In the genomic region with DNA sequence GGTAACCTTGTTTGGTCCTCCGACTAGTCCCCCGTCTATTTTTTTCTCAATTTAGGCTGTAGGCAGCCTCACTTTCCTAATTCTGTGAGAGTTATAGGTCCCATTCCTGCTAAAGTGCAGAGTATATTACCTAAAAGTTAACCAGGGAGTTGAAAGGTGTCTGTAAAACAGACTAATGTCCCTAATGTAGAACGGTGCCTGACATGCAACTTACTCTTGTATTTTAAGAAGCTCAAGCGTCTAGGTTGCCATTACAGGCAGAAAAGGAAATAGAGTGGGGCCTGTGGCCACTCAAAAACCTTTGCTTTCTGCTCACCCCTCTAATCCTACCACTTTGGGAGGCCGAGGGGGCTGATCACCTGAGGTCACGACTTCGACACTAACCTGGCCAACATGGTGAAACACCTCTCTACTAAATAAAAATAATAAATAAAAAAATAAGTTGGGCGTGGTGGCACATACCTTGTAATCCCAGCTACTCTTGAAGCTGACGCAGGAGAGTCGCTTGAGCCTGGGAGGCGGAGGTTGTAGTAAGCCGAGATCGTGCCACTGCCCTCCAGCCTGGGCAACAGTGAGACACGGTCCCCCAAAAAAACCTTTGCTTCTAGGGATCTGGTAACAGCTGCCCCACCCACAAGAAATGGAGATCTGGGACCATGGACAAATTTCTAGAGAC, we compare ENCODE assay signal across 8 cellular contexts. TPM values are rescaled to one million over a fixed set of nuclear protein-coding genes. Genes with fewer than 3 reads are reported as not detected.
DNase-seq lines count a peak whose midpoint lies in the region; ATAC-seq and TF ChIP-seq lines count a peak whose summit lies in the region.

No MANE protein-coding gene starts in this region.

- H3K27me3 ChIP-seq in heart left ventricle (no peaks in the 10 kb centered on the region), Peyer's patch (no peaks in the 10 kb centered on the region), mononuclear cell (ENCODE audit: insufficient read depth, low read length) (no peaks in the 10 kb centered on the region)

- H3K4me1 ChIP-seq in heart left ventricle (peaks cover 0 to 45% (median 24%) of the 10 kb centered on the region in 12 donors), Peyer's patch (peaks cover 0 to 17% (median 0%) of the 10 kb centered on the region in 4 donors), mononuclear cell (ENCODE audit: insufficient read depth, low read length) (peaks cover 43% of the 10 kb centered on the region)

- ATAC-seq in heart left ventricle (no peak), Right ventricle myocardium inferior (no peak), HG03108 (IDR thresholded peaks at IDR 0.05; ENCODE audit: unreplicated experiment) (no peak), GM18502 (IDR thresholded peaks at IDR 0.05; ENCODE audit: poor library complexity, unreplicated experiment) (no peak)

- H3K27ac ChIP-seq in heart left ventricle (peak overlapping the region; percentile 83 to 99 (median 98)), Peyer's patch (peak overlapping the region; percentile 96 to 100 (median 98))

- peak overlapping the region; percentile 73 to 97 (median 82) for H3K4me3 ChIP-seq in heart left ventricle
- H3K4me3 ChIP-seq in Peyer's patch = peak overlapping the region; percentile 64 to 94 (median 80)
- peak overlapping the region; percentile 82 for H3K4me3 ChIP-seq in mononuclear cell (ENCODE audit: low read length)

- no peak for TF ChIP-seq POLR2A in heart left ventricle (IDR thresholded peaks at IDR 0.05)
- peak in 1 of 2 donors; percentile 24 for TF ChIP-seq POLR2A in Peyer's patch (IDR thresholded peaks at IDR 0.05)

- 0 to 1% (median 0%) methylated on average over 14 of the region's 14 CpGs for WGBS in heart left ventricle, 4 donors

- peaks cover 0 to 31% (median 26%) of the 10 kb centered on the region in 9 donors for H3K36me3 ChIP-seq in heart left ventricle
- peaks cover 0 to 17% (median 0%) of the 10 kb centered on the region in 3 donors for H3K36me3 ChIP-seq in Peyer's patch

- intact Hi-C loops in heart left ventricle (cut with DNase I) = loop anchor here in 7 of 10 donors (1.0 to 10.0 kb wide), 5 partner anchors 32 to 160 kb away; a partner anchor contains a TSS
- intact Hi-C loops in Right ventricle myocardium inferior (cut with DNase I) = no loop called here

- H3K9me3 ChIP-seq in heart left ventricle = no peaks in the 10 kb centered on the region
- no peaks in the 10 kb centered on the region for H3K9me3 ChIP-seq in Peyer's patch
- H3K9me3 ChIP-seq in mononuclear cell (ENCODE audit: low read depth, low read length) = no peaks in the 10 kb centered on the region

- TF ChIP-seq CTCF in heart left ventricle (IDR thresholded peaks at IDR 0.05) = peak in 1 of 12 donors; percentile 7
- TF ChIP-seq CTCF in Peyer's patch (IDR thresholded peaks at IDR 0.05) = no peak

- peak in 1 of 5 donors; percentile 16 for DNase-seq in heart left ventricle
- DNase-seq in Right ventricle myocardium inferior (ENCODE audit: missing footprints) = no peak
- DNase-seq in Peyer's patch = peak in 2 of 3 donors; percentile 57 to 61
- peak; percentile 30 for DNase-seq in central memory CD4-positive, alpha-beta T cell
- no peak for DNase-seq in NCI-H128 (lab: John Stamatoyannopoulos, UW; ENCODE audit: unreplicated experiment)

RNA-seq across cellular contexts. Expression of gene HFE, which starts 37.9 kb away (rescaled TPM):
- 10 to 100 TPM in 1 of 9 donors, 1 to 10 TPM in 8; 1.9 to 13.9 (median 3.0) TPM for total RNA-seq in heart left ventricle
- 1 to 10 TPM; 1.6 to 1.7 TPM for polyA plus RNA-seq in heart left ventricle
- 5.3 TPM for total RNA-seq in Right ventricle myocardium inferior
- 10 to 100 TPM in 2 of 4 donors, 1 to 10 TPM in 2; 8.1 to 13.2 (median 9.7) TPM for total RNA-seq in Peyer's patch
- 1.5 TPM for total RNA-seq in mononuclear cell

Comparison
In these comparisons a context has a peak if more than half of its experiments do, and no peak if none do; other contexts are left out.
1. DNase-seq: peak in Peyer's patch (2 of 3) and central memory CD4-positive, alpha-beta T cell (single experiment); none in Right ventricle myocardium inferior (single experiment) and NCI-H128 (single experiment).
2. Peak in every context shown above with its lines, with median percentiles within 50 percentile points of each other: H3K4me3 ChIP-seq.